ENCODE assay signal across 18 cellular contexts in the genomic region with DNA sequence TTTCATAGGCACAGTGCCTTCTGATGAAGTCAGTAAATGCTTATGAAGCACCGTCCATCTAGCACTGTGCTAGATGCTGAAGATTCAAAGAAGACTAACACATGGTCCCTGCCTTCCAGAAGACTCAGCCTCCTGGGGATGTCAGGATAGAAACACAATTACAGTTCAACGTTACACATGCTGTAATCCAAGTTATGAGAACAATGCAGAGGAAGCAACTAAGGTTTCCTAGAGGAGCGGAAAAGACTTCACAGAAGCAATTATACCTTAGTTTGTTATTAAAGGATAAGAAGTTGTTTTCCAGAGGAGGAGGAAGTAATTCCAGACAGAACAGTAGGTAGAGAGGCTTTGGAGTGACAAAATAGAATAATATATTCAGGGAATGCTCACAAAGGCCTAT.
DNase-seq lines count a peak whose midpoint lies in the region; ATAC-seq and TF ChIP-seq lines count a peak whose summit lies in the region.
"Had no signal": no experiment of that assay in that cellular context is flagged by ENCODE, and none has a peak within 500 bp of the region (broad histone marks: within the 10 kb centered on the region; RNA-seq: fewer than 3 reads in every experiment).

No MANE protein-coding gene starts in this region.

- H3K27me3 ChIP-seq in HUES6 (ENCODE audit: control insufficient read depth, insufficient read depth, low read length) = no peaks in the 10 kb centered on the region

- ATAC-seq in GM19397 (IDR thresholded peaks at IDR 0.05; ENCODE audit: unreplicated experiment) = no peak

- H3K4me1 ChIP-seq in HUES6 (ENCODE audit: control insufficient read depth, insufficient read depth, low read length) = no peaks in the 10 kb centered on the region; the same call in 1 of the 2 replicates

- POLR2A ChIA-PET in activated CD4-positive, alpha-beta memory T cell treated with anti-CD3 and anti-CD28 coated beads, Interleukin-2, amount 10 ng/mL, durations not matched to agents 7 days and 5 days (lab: Charles Lee) = no interaction called here

- CTCF ChIA-PET in activated CD4-positive, alpha-beta memory T cell treated with anti-CD3 and anti-CD28 coated beads, Interleukin-2, amount 10 ng/mL, durations not matched to agents 7 days and 5 days (lab: Charles Lee) = no interaction called here

- no peak overlapping the region for H3K27ac Mint-ChIP-seq in activated T-cell treated with anti-CD3 and anti-CD28 coated beads, Interleukin-2, amount 50 U/mL, for 24 hours
- H3K27ac Mint-ChIP-seq in activated CD4-positive, alpha-beta memory T cell treated with anti-CD3 and anti-CD28 coated beads, Interleukin-2, amount 10 ng/mL, durations not matched to agents 7 days and 5 days = no peak overlapping the region

- H3K36me3 Mint-ChIP-seq in activated T-cell treated with anti-CD3 and anti-CD28 coated beads, Interleukin-2, amount 50 U/mL, for 24 hours (ENCODE audit: low read depth) = peaks cover 14% of the 10 kb centered on the region
- H3K36me3 Mint-ChIP-seq in activated CD4-positive, alpha-beta memory T cell treated with anti-CD3 and anti-CD28 coated beads, Interleukin-2, amount 10 ng/mL, durations not matched to agents 7 days and 5 days (ENCODE audit: low read depth) = no peaks in the 10 kb centered on the region

- no peaks in the 10 kb centered on the region for H3K27me3 Mint-ChIP-seq in activated T-cell treated with anti-CD3 and anti-CD28 coated beads, Interleukin-2, amount 50 U/mL, for 24 hours
- no peaks in the 10 kb centered on the region for H3K27me3 Mint-ChIP-seq in activated CD4-positive, alpha-beta memory T cell treated with anti-CD3 and anti-CD28 coated beads, Interleukin-2, amount 10 ng/mL, durations not matched to agents 7 days and 5 days

- H3K4me3 Mint-ChIP-seq in activated T-cell treated with anti-CD3 and anti-CD28 coated beads, Interleukin-2, amount 50 U/mL, for 24 hours = no peak overlapping the region
- no peak overlapping the region for H3K4me3 Mint-ChIP-seq in activated CD4-positive, alpha-beta memory T cell treated with anti-CD3 and anti-CD28 coated beads, Interleukin-2, amount 10 ng/mL, durations not matched to agents 7 days and 5 days

- no peak overlapping the region for H3K9ac ChIP-seq in HUES6 (ENCODE audit: low read length)

- H3K4me1 Mint-ChIP-seq in activated T-cell treated with anti-CD3 and anti-CD28 coated beads, Interleukin-2, amount 50 U/mL, for 24 hours (ENCODE audit: low read depth) = peaks cover 5% of the 10 kb centered on the region
- peaks cover 8% of the 10 kb centered on the region for H3K4me1 Mint-ChIP-seq in activated CD4-positive, alpha-beta memory T cell treated with anti-CD3 and anti-CD28 coated beads, Interleukin-2, amount 10 ng/mL, durations not matched to agents 7 days and 5 days

- H3K9me3 Mint-ChIP-seq in activated T-cell treated with anti-CD3 and anti-CD28 coated beads, Interleukin-2, amount 50 U/mL, for 24 hours = no peaks in the 10 kb centered on the region
- H3K9me3 Mint-ChIP-seq in activated CD4-positive, alpha-beta memory T cell treated with anti-CD3 and anti-CD28 coated beads, Interleukin-2, amount 10 ng/mL, durations not matched to agents 7 days and 5 days = no peaks in the 10 kb centered on the region

- H3K27ac ChIP-seq in HUES6 (ENCODE audit: low read depth, low read length) = peak overlapping the region; percentile 39; the same call in 1 of the 2 replicates
- H3K27ac ChIP-seq: C4-2B had no signal

- H3K36me3 ChIP-seq in HUES6 (ENCODE audit: control insufficient read depth, insufficient read depth, low read length) = peaks cover 42% of the 10 kb centered on the region

- H3K4me3 ChIP-seq in HUES6 (ENCODE audit: low read depth, low read length) (no peak overlapping the region), choroid plexus epithelial cell (ENCODE audit: low read depth, low read length) (no peak overlapping the region)

- DNase-seq in choroid plexus epithelial cell (ENCODE audit: low read depth) = peak; percentile 16
- DNase-seq in kidney glomerular epithelial cell (lab: John Stamatoyannopoulos, UW) = peak; percentile 48
- DNase-seq in pulmonary artery endothelial cell (ENCODE audit: low read depth, low spot score) = peak; percentile 55
- no peak for DNase-seq in activated T-cell treated with anti-CD3 and anti-CD28 coated beads, Interleukin-2, amount 50 U/mL, for 24 hours
- no peak for DNase-seq in activated CD4-positive, alpha-beta memory T cell treated with anti-CD3 and anti-CD28 coated beads, Interleukin-2, amount 10 ng/mL, durations not matched to agents 7 days and 5 days
- DNase-seq: AML-193, DMS79, GOT3, KBM-7, NCI-H1694 treated with DMSO at 0.1 percent for 48 hours, NCI-H2227 treated with DMSO at 0.1 percent for 48 hours, NCI-H510A treated with DMSO at 0.1 percent for 48 hours, NCI-H82, OCI-M1, SIG-M5 had no signal

- H3K9me3 ChIP-seq in HUES6 (ENCODE audit: control insufficient read depth, insufficient read depth, low read depth, low read length) = no peaks in the 10 kb centered on the region

- TF ChIP-seq CTCF in choroid plexus epithelial cell (conservative IDR thresholded peaks at IDR 0.05; ENCODE audit: low read depth, low read length) = no peak

Comparison
In these comparisons a context has a peak if more than half of its experiments do, and no peak if none do; other contexts are left out.
1. DNase-seq: peak in choroid plexus epithelial cell (single experiment), kidney glomerular epithelial cell (single experiment) and pulmonary artery endothelial cell (single experiment); none in activated T-cell treated with anti-CD3 and anti-CD28 coated beads, Interleukin-2, amount 50 U/mL, for 24 hours (single experiment) and activated CD4-positive, alpha-beta memory T cell treated with anti-CD3 and anti-CD28 coated beads, Interleukin-2, amount 10 ng/mL, durations not matched to agents 7 days and 5 days (single experiment).